In the genomic region with DNA sequence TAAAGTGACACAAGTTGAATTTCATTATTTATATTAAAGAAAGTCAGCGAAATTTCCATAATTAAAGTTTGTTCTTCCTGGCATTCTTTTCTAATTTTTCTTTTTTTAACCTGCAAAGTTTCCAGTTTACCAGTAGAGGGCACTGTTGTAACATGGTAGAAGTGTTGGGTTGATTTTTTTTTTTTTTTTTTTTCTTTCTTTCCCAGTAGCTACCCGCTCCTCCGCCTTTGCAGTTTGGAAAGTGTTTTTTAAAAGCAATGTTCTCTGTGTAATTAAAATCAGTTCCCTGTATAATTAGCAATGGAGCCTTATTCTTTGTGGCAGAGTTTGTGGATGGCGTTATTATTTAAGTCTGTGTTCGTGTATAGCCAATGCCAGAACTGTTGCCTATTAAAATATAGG, we compare ENCODE assay signal across 8 cellular contexts. TPM values are rescaled to one million over a fixed set of nuclear protein-coding genes. Genes with fewer than 3 reads are reported as not detected.
DNase-seq lines count a peak whose midpoint lies in the region; ATAC-seq and TF ChIP-seq lines count a peak whose summit lies in the region.

No MANE protein-coding gene starts in this region.

- no peaks in the 10 kb centered on the region for H3K36me3 Mint-ChIP-seq in naive B cell

- peak overlapping the region in 1 of 6 donors; percentile 36 for H3K27ac Mint-ChIP-seq in naive B cell

- intact Hi-C loops in PC-9 (cut with micrococcal nuclease; ENCODE audit: unreplicated experiment), result loop anchor here (1.0 to 10.0 kb wide), 8 partner anchors 181 to 1429 kb away; no protein-coding TSS in a partner anchor

- BruUV-seq in PC-9 (replicated peaks; lab: Mats Ljungman, UMichigan), result no TSS peak

- H3K4me3 ChIP-seq in AG10803 (ENCODE audit: low read length), result peak overlapping the region; percentile 52
- no peak overlapping the region for H3K4me3 ChIP-seq in GM12865 (ENCODE audit: low read depth, low read length)
- H3K4me3 ChIP-seq in PC-9, result peak overlapping the region; percentile 54; the same call in 1 of the 2 replicates

- DNase-seq in AG10803 (ENCODE audit: low read depth) (no peak), GM12865 (ENCODE audit: low read depth) (peak; percentile 7), PC-9 (peak in 1 of 2 experiments; percentile 5), dermis microvascular lymphatic vessel endothelial cell (ENCODE audit: low read depth in 2 of 2) (peak; percentile 5 to 20), naive B cell (peak; percentile 20), HuH-7.5 (ENCODE audit: low spot score) (no peak), DMS153 (lab: John Stamatoyannopoulos, UW) (no peak)

- peaks cover 0 to 2% (median 0%) of the 10 kb centered on the region in 7 donors for H3K9me3 Mint-ChIP-seq in naive B cell

- peaks cover 10 to 32% (median 29%) of the 10 kb centered on the region in 3 donors for H3K4me1 Mint-ChIP-seq in naive B cell

- H3K27me3 ChIP-seq in PC-9 (ENCODE audit: insufficient read depth, low read depth), result no peaks in the 10 kb centered on the region

- H3K4me3 Mint-ChIP-seq in naive B cell, result peak overlapping the region in 6 of 8 donors; percentile 25 to 72 (median 49)

- CTCF ChIA-PET in PC-9 (lab: Charles Lee), result interaction anchor here (0.6 to 0.7 kb wide), 11 partner anchors 115 to 1426 kb away, joined by 3 to 8 read pairs (median 4); no protein-coding TSS in a partner anchor

- TF ChIP-seq CTCF in AG10803 (conservative IDR thresholded peaks at IDR 0.05; ENCODE audit: low read length) (peak; percentile 81), GM12865 (IDR thresholded peaks at IDR 0.05; ENCODE audit: insufficient read depth, low read depth, low read length, missing control alignments) (peak; percentile 55), PC-9 (conservative IDR thresholded peaks at IDR 0.05) (peak; percentile 74)

- no peaks in the 10 kb centered on the region for H3K9me2 ChIP-seq in PC-9 (ENCODE audit: insufficient read depth)

- ATAC-seq in naive B cell (ENCODE audit: low read depth in 2 of 2), result no peak
- no peak for ATAC-seq in GM21423 (IDR thresholded peaks at IDR 0.05; ENCODE audit: unreplicated experiment)

- no peak overlapping the region for H2AFZ ChIP-seq in PC-9

- H3K4me2 ChIP-seq in PC-9, result peak overlapping the region; percentile 79

- H3K36me3 ChIP-seq in PC-9 (ENCODE audit: low read depth), result no peaks in the 10 kb centered on the region

- no peaks in the 10 kb centered on the region for H3K9me3 ChIP-seq in PC-9 (ENCODE audit: insufficient read depth, low read depth)

- no peaks in the 10 kb centered on the region for H3K27me3 Mint-ChIP-seq in naive B cell

- H3F3A ChIP-seq in PC-9 (ENCODE audit: insufficient read depth, low read depth), result no peaks in the 10 kb centered on the region

- no peaks in the 10 kb centered on the region for H3K79me2 ChIP-seq in PC-9 (ENCODE audit: low read depth)

- POLR2A ChIA-PET in PC-9 (lab: Charles Lee; ENCODE audit: unreplicated experiment), result interaction anchor here (0.6 kb wide), 2 partner anchors 54 to 1180 kb away, joined by 6 to 8 read pairs; a partner anchor contains a TSS

- peaks cover 8% of the 10 kb centered on the region for H3K4me1 ChIP-seq in PC-9 (replicated peaks; ENCODE audit: insufficient read depth)

- no peaks in the 10 kb centered on the region for H4K20me1 ChIP-seq in PC-9 (ENCODE audit: insufficient read depth)

- no peak overlapping the region for H3K27ac ChIP-seq in PC-9

RNA-seq across cellular contexts. Expression of a gene that starts 53.7 kb away (rescaled TPM):
- 7.2 and 7.7 TPM in 2 replicates for total RNA-seq in PC-9 (2021)
- total RNA-seq in dermis microvascular lymphatic vessel endothelial cell, result 1.0 and 1.1 TPM in 2 replicates
- 10 to 100 TPM in 1 of 6 donors, 1 to 10 TPM in 5; 6.3 to 17.3 (median 9.5) TPM for polyA plus RNA-seq in naive B cell (ENCODE audit: low read depth in 6 of 6)

Comparison
In these comparisons a context has a peak if more than half of its experiments do, and no peak if none do; other contexts are left out.
1. DNase-seq: peak in GM12865 (single experiment), dermis microvascular lymphatic vessel endothelial cell (2 of 2) and naive B cell (single experiment); none in AG10803 (single experiment), HuH-7.5 (single experiment) and DMS153 (single experiment).
2. Peak in every context shown above with its lines, with median percentiles within 50 percentile points of each other: CTCF ChIP-seq.